14 cellular contexts compared by ENCODE assay signal in the genomic region with DNA sequence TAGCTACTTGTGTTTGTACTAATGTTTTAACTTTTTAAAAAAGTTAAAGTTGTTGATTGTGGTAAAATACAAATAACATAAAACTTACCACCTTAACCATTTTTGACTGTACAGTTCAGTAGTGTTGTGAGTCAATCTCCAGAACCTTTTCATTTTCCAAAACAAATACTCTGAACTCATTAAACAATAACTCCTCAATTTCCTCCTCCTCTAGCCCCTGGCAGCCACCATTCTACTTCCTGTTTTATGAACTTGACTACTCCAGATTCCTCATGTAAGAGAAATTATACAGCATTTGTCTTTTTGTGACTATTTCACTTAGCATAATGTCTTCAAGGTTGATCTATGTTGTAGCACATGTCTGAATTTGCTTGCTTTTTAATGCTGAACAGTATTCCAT.
DNase-seq lines count a peak whose midpoint lies in the region; ATAC-seq, FAIRE-seq and TF ChIP-seq lines count a peak whose summit lies in the region.
"Had no signal": no experiment of that assay in that cellular context is flagged by ENCODE, and none has a peak within 500 bp of the region (broad histone marks: within the 10 kb centered on the region; RNA-seq: fewer than 3 reads in every experiment).

No MANE protein-coding gene starts in this region.

- POLR2A ChIA-PET in activated CD8-positive, alpha-beta T cell treated with anti-CD3 and anti-CD28 coated beads, Interleukin-2, amount 10 ng/mL, durations not matched to agents 7 days and 5 days (lab: Charles Lee) = no interaction called here
- POLR2A ChIA-PET in naive thymus-derived CD4-positive, alpha-beta T cell (lab: Charles Lee) = interaction anchor here (2.9 kb wide), 1 partner anchor 10 kb away, joined by 10 read pairs; no protein-coding TSS in a partner anchor

- CTCF ChIA-PET in activated CD8-positive, alpha-beta T cell treated with anti-CD3 and anti-CD28 coated beads, Interleukin-2, amount 10 ng/mL, durations not matched to agents 7 days and 5 days (lab: Charles Lee) = no interaction called here
- CTCF ChIA-PET in naive thymus-derived CD4-positive, alpha-beta T cell (lab: Charles Lee) = interaction anchor here (0.6 kb wide), 1 partner anchor 67 kb away, joined by 6 read pairs; no protein-coding TSS in a partner anchor

- peaks cover 40% of the 10 kb centered on the region for H3K4me1 Mint-ChIP-seq in activated CD8-positive, alpha-beta T cell treated with anti-CD3 and anti-CD28 coated beads, Interleukin-2, amount 10 ng/mL, durations not matched to agents 7 days and 5 days (ENCODE audit: low read depth)
- peaks cover 22 to 60% (median 42%) of the 10 kb centered on the region in 7 donors for H3K4me1 Mint-ChIP-seq in naive thymus-derived CD4-positive, alpha-beta T cell

- no peak overlapping the region for H3K27ac ChIP-seq in naive thymus-derived CD4-positive, alpha-beta T cell (ENCODE audit: low read depth, low read length)
- H3K27ac ChIP-seq: cardiac muscle cell had no signal

- peak; percentile 20 for DNase-seq in SIG-M5 treated with dmso at 0.1 percent for 504 hours (lab: John Stamatoyannopoulos, UW; ENCODE audit: unreplicated experiment)
- DNase-seq in SIG-M5 (lab: John Stamatoyannopoulos, UW) = no peak
- no peak for DNase-seq in H54 (ENCODE audit: insufficient read length, low spot score)
- DNase-seq in activated CD8-positive, alpha-beta T cell treated with anti-CD3 and anti-CD28 coated beads, Interleukin-2, amount 10 ng/mL, durations not matched to agents 7 days and 5 days = no peak
- no peak for DNase-seq in naive thymus-derived CD4-positive, alpha-beta T cell
- DNase-seq in NCI-H446 (lab: John Stamatoyannopoulos, UW) = no peak
- DNase-seq in nucleus accumbens (lab: John Stamatoyannopoulos, UW) = no peak
- DNase-seq: H7, NCI-H2081 had no signal

- peak overlapping the region; percentile 5 for H3K27ac Mint-ChIP-seq in activated CD8-positive, alpha-beta T cell treated with anti-CD3 and anti-CD28 coated beads, Interleukin-2, amount 10 ng/mL, durations not matched to agents 7 days and 5 days
- peak overlapping the region in 8 of 9 donors; percentile 16 to 82 (median 50) for H3K27ac Mint-ChIP-seq in naive thymus-derived CD4-positive, alpha-beta T cell

- H3K27me3 Mint-ChIP-seq in activated CD8-positive, alpha-beta T cell treated with anti-CD3 and anti-CD28 coated beads, Interleukin-2, amount 10 ng/mL, durations not matched to agents 7 days and 5 days (ENCODE audit: low read depth) = no peaks in the 10 kb centered on the region
- H3K27me3 Mint-ChIP-seq in naive thymus-derived CD4-positive, alpha-beta T cell = no peaks in the 10 kb centered on the region
- H3K27me3 Mint-ChIP-seq: IgD-negative memory B cell had no signal

- peaks cover 0 to 7% of the 10 kb centered on the region in 2 donors for H3K4me1 ChIP-seq in naive thymus-derived CD4-positive, alpha-beta T cell (ENCODE audit: control insufficient read depth in 2 of 2, insufficient read depth in 2 of 2, low read length in 2 of 2)

- H3K9me3 ChIP-seq in naive thymus-derived CD4-positive, alpha-beta T cell (ENCODE audit: control insufficient read depth in 2 of 3, low read length in 3 of 3) = no peaks in the 10 kb centered on the region
- H3K9me3 ChIP-seq: tibial nerve had no signal

- no peak for TF ChIP-seq POLR2A in H54 (IDR thresholded peaks at IDR 0.05; ENCODE audit: low read depth, low read length)

- H3K36me3 ChIP-seq in naive thymus-derived CD4-positive, alpha-beta T cell (ENCODE audit: control insufficient read depth in 2 of 3, insufficient read depth in 3 of 3, low read length in 3 of 3) = no peaks in the 10 kb centered on the region
- H3K36me3 ChIP-seq: cardiac muscle cell, tibial nerve had no signal

- H3K27me3 ChIP-seq in naive thymus-derived CD4-positive, alpha-beta T cell (ENCODE audit: control insufficient read depth in 2 of 2, insufficient read depth in 2 of 2, low read length in 2 of 2) = no peaks in the 10 kb centered on the region
- H3K27me3 ChIP-seq: tibial nerve had no signal

- intact Hi-C loops in naive thymus-derived CD4-positive, alpha-beta T cell (cut with micrococcal nuclease) = loop anchor here in 1 of 2 donors (2.0 kb wide), 1 partner anchor 16 kb away; no protein-coding TSS in a partner anchor

- no peak overlapping the region for H3K4me3 Mint-ChIP-seq in activated CD8-positive, alpha-beta T cell treated with anti-CD3 and anti-CD28 coated beads, Interleukin-2, amount 10 ng/mL, durations not matched to agents 7 days and 5 days
- H3K4me3 Mint-ChIP-seq in naive thymus-derived CD4-positive, alpha-beta T cell = peak overlapping the region in 4 of 10 donors; percentile 2 to 53 (median 28)
- H3K4me3 Mint-ChIP-seq: IgD-negative memory B cell had no signal

- peak; percentile 50 for FAIRE-seq in H54 (lab: Jason Lieb, UNC)
- FAIRE-seq: GM12891 had no signal

- no peak for ATAC-seq in activated CD8-positive, alpha-beta T cell treated with anti-CD3 and anti-CD28 coated beads, Interleukin-2, amount 10 ng/mL, durations not matched to agents 7 days and 5 days
- ATAC-seq in naive thymus-derived CD4-positive, alpha-beta T cell = no peak
- no peak for ATAC-seq in HG03378 (IDR thresholded peaks at IDR 0.05; ENCODE audit: unreplicated experiment)

- H3K4me3 ChIP-seq in naive thymus-derived CD4-positive, alpha-beta T cell (ENCODE audit: low read length) = no peak overlapping the region
- H3K4me3 ChIP-seq: cardiac muscle cell, tibial nerve had no signal

- H3K9me3 Mint-ChIP-seq in activated CD8-positive, alpha-beta T cell treated with anti-CD3 and anti-CD28 coated beads, Interleukin-2, amount 10 ng/mL, durations not matched to agents 7 days and 5 days (ENCODE audit: insufficient read depth) = no peaks in the 10 kb centered on the region
- H3K9me3 Mint-ChIP-seq in naive thymus-derived CD4-positive, alpha-beta T cell = peaks cover 0 to 39% (median 17%) of the 10 kb centered on the region in 11 donors

- H3K36me3 Mint-ChIP-seq in activated CD8-positive, alpha-beta T cell treated with anti-CD3 and anti-CD28 coated beads, Interleukin-2, amount 10 ng/mL, durations not matched to agents 7 days and 5 days (ENCODE audit: low read depth) = peaks cover 30% of the 10 kb centered on the region
- peaks cover 0 to 35% (median 12%) of the 10 kb centered on the region in 5 donors for H3K36me3 Mint-ChIP-seq in naive thymus-derived CD4-positive, alpha-beta T cell
